13 cellular contexts compared by ENCODE assay signal in the genomic region with DNA sequence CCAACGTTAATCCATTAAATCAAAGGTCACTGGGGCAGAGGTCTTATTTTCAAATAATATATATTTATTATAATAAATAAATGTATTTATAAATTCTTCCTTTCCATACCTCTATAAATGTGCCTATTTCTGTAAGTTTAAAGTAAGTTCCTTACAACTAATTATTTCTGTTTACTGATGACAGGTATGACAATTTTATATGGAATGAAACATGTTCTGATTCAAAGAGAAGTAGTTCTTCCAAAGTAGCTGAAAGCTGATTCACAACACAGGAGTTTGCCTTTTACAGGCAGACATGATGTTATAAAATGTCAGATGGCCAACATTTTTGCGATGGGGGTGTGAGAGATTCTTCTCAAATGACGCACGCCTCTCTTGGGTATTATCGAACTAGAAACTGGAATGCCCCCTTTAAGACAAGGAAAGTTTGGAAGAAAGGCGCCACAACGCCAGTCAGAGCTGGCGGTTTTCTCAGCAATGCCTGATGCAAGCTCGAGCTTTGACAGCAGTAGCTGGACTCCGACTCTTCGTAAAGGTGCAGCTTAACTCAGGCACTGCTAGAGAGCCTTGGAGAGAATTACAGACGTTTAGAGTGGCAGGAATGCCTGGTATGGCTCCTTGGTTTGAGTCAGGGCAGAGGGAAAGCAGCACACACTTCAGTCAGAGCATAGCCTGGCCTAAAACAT.
A peak's percentile ranks its signal among the peaks of the same experiment; 100 is the strongest.
DNase-seq lines count a peak whose midpoint lies in the region; ATAC-seq and TF ChIP-seq lines count a peak whose summit lies in the region.
"Had no signal": no experiment of that assay in that cellular context is flagged by ENCODE, and none has a peak within 500 bp of the region (broad histone marks: within the 10 kb centered on the region; RNA-seq: fewer than 3 reads in every experiment).

No MANE protein-coding gene starts in this region.

- DNase-seq in A172 (ENCODE audit: low spot score) (peak; percentile 89), HS-27A (ENCODE audit: low read depth) (peak; percentile 76), epidermal melanocyte (ENCODE audit: insufficient read length, low spot score) (peak; percentile 29), myocyte (ENCODE audit: low read depth) (peak; percentile 73), MM.1S (no peak), putamen (ENCODE audit: low spot score) (no peak), T-cell (no peak)
- DNase-seq in stimulated activated CD4-positive, alpha-beta T cell treated with anti-CD3 and anti-CD28 coated beads, Interleukin-2, amount 100 ng/mL, for 48 hours = no peak
- DNase-seq: activated B cell treated with CpG ODN at 0.5 μM for 24 hours; activated naive CD4-positive, alpha-beta T cell treated with anti-CD3 and anti-CD28 coated beads, Interleukin-2, amount 10 ng/mL, durations not matched to agents 7 days and 5 days; stimulated activated CD4-positive, alpha-beta T cell treated with anti-CD3 and anti-CD28 coated beads, Interleukin-4, amount 100 ng/mL, for 1 hour; upper lobe of left lung had no signal

- H3K36me3 ChIP-seq in MM.1S (replicated peaks; ENCODE audit: insufficient read depth, low read length) = no peaks in the 10 kb centered on the region
- H3K36me3 ChIP-seq: upper lobe of left lung had no signal

- H3K9me3 Mint-ChIP-seq in T-cell = no peaks in the 10 kb centered on the region
- H3K9me3 Mint-ChIP-seq: activated B cell treated with CpG ODN at 0.5 μM for 24 hours; activated naive CD4-positive, alpha-beta T cell treated with anti-CD3 and anti-CD28 coated beads, Interleukin-2, amount 10 ng/mL, durations not matched to agents 7 days and 5 days had no signal

- H3K9me2 ChIP-seq in MM.1S (replicated peaks; ENCODE audit: insufficient read depth, low read length) = no peaks in the 10 kb centered on the region

- H3F3A ChIP-seq in MM.1S (ENCODE audit: insufficient read depth, low read length) = no peaks in the 10 kb centered on the region

- no peak overlapping the region for H3K9ac ChIP-seq in MM.1S (ENCODE audit: low read length)

- TF ChIP-seq CTCF in MM.1S (IDR thresholded peaks at IDR 0.05; ENCODE audit: low read length) = no peak

- H3K36me3 Mint-ChIP-seq in T-cell = peaks cover 16% of the 10 kb centered on the region
- H3K36me3 Mint-ChIP-seq: activated naive CD4-positive, alpha-beta T cell treated with anti-CD3 and anti-CD28 coated beads, Interleukin-2, amount 10 ng/mL, durations not matched to agents 7 days and 5 days had no signal

- H2AFZ ChIP-seq in MM.1S (ENCODE audit: low read length) = no peak overlapping the region

- H4K20me1 ChIP-seq in MM.1S (ENCODE audit: insufficient read depth, low read length) = no peaks in the 10 kb centered on the region

- H3K27ac Mint-ChIP-seq in T-cell = no peak overlapping the region
- H3K27ac Mint-ChIP-seq: activated B cell treated with CpG ODN at 0.5 μM for 24 hours; activated naive CD4-positive, alpha-beta T cell treated with anti-CD3 and anti-CD28 coated beads, Interleukin-2, amount 10 ng/mL, durations not matched to agents 7 days and 5 days had no signal

- CTCF ChIA-PET in T-cell (lab: Charles Lee) = no interaction called here

- POLR2A ChIA-PET in T-cell (lab: Charles Lee) = no interaction called here

- H3K27ac ChIP-seq in MM.1S (ENCODE audit: low read length) = no peak overlapping the region
- H3K27ac ChIP-seq: upper lobe of left lung had no signal

- no peak for ATAC-seq in T-cell (replicated peaks in 1 of 4)
- ATAC-seq: esophagus mucosa had no signal

- no peaks in the 10 kb centered on the region for H3K4me1 Mint-ChIP-seq in T-cell
- H3K4me1 Mint-ChIP-seq: activated B cell treated with CpG ODN at 0.5 μM for 24 hours; activated naive CD4-positive, alpha-beta T cell treated with anti-CD3 and anti-CD28 coated beads, Interleukin-2, amount 10 ng/mL, durations not matched to agents 7 days and 5 days had no signal

- H3K4me3 Mint-ChIP-seq in T-cell = no peak overlapping the region
- H3K4me3 Mint-ChIP-seq: activated B cell treated with CpG ODN at 0.5 μM for 24 hours; activated naive CD4-positive, alpha-beta T cell treated with anti-CD3 and anti-CD28 coated beads, Interleukin-2, amount 10 ng/mL, durations not matched to agents 7 days and 5 days had no signal

- H3K27me3 Mint-ChIP-seq in T-cell = no peaks in the 10 kb centered on the region
- H3K27me3 Mint-ChIP-seq: activated B cell treated with CpG ODN at 0.5 μM for 24 hours; activated naive CD4-positive, alpha-beta T cell treated with anti-CD3 and anti-CD28 coated beads, Interleukin-2, amount 10 ng/mL, durations not matched to agents 7 days and 5 days had no signal

- no peaks in the 10 kb centered on the region for H3K27me3 ChIP-seq in MM.1S (replicated peaks; ENCODE audit: insufficient read depth, low read length)
- H3K27me3 ChIP-seq: upper lobe of left lung had no signal

- no peaks in the 10 kb centered on the region for H3K4me1 ChIP-seq in MM.1S (ENCODE audit: low read length)
- H3K4me1 ChIP-seq: upper lobe of left lung had no signal

- no peaks in the 10 kb centered on the region for H3K79me2 ChIP-seq in MM.1S (ENCODE audit: low read length)

- no peak overlapping the region for H3K4me3 ChIP-seq in MM.1S (ENCODE audit: low read length)
- H3K4me3 ChIP-seq: upper lobe of left lung had no signal

- H3K9me3 ChIP-seq in MM.1S (replicated peaks; ENCODE audit: insufficient read depth, low read length) = no peaks in the 10 kb centered on the region
- H3K9me3 ChIP-seq: upper lobe of left lung had no signal

- no peak overlapping the region for H3K4me2 ChIP-seq in MM.1S (ENCODE audit: low read depth, low read length)

Comparison
In these comparisons a context has a peak if more than half of its experiments do, and no peak if none do; other contexts are left out.
1. DNase-seq: peak in A172 (single experiment), HS-27A (single experiment), epidermal melanocyte (single experiment) and myocyte (single experiment); none in MM.1S (single experiment), putamen (single experiment), stimulated activated CD4-positive, alpha-beta T cell treated with anti-CD3 and anti-CD28 coated beads, Interleukin-2, amount 100 ng/mL, for 48 hours (0 of 2) and T-cell (0 of 34).